In genomic region chr21:32392880-32393676, GRCh38 we compare ENCODE assay signal across 8 cellular contexts. TPM values are rescaled to one million over a fixed set of nuclear protein-coding genes. Genes with fewer than 3 reads are reported as not detected.
DNase-seq lines count a peak whose midpoint lies in the region; TF ChIP-seq lines count a peak whose summit lies in the region.

A gene with protein sequence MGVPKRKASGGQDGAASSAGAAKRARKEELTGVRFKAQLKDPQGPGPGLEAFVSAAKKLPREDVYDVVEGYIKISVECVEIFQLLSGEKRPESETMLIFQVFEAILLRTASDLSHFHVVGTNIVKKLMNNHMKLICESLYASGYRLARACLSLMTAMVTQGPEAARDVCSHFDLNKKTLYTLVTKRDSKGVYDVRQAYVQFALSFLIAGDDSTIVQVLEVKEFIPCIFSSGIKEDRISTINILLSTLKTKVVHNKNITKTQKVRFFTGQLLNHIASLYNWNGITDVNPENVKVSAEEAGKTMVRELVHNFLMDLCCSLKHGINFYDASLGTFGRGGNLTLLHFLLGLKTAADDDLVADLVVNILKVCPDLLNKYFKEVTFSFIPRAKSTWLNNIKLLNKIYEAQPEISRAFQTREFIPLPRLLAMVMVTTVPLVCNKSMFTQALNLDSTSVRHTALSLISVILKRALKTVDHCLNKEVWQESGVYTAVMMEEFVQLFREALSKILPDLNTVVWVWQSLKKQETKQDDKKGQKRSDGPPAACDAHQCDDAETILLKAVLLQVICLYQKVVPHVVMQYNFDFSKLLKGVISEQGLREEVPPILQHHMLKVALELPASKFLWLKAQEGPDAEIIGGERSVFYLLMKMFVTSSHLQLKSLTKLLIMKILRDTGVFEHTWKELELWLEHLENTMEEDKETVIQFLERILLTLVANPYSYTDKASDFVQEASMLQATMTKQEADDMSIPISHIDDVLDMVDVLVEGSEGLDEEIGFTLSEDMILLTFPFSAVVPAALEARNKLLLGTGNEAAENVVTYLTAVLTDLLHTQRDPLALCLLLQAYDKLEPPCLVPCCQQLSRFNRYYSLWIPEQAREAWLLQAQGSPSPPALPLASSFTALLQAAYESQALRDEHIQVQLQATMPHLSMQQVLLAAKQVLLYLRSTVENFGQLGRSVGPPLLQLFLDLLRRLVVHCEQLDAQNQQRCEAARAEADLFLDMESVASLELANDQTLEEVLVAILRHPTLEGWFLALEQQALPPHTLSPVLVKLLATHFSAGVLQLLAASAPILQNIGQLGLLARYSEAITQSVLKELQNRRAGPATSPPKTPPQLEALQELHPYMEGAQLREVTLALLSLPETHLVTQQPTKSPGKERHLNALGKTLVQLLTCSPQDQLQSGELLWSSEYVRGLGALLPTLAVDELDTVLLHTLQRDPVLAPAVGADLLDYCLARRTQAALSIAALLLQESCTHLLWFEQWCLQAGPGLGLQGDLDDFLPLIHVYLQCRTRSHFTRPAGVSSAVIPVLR (N-terminal part only) (minus strand): TSS chr21:32393012. CDS start chr21:32392910, 102 bp downstream.

- no peaks in the 10 kb centered on the region for H3K9me2 ChIP-seq in Loucy (replicated peaks; ENCODE audit: low read depth, low read length)
- no peaks in the 10 kb centered on the region for H3K9me2 ChIP-seq in neural cell (ENCODE audit: insufficient read depth, low read length)

- H3K36me3 ChIP-seq in Loucy (ENCODE audit: insufficient read depth, low read length) (no peaks in the 10 kb centered on the region), neural cell (ENCODE audit: insufficient read depth, low read length) (no peaks in the 10 kb centered on the region), stomach (peaks cover 0 to 12% (median 0%) of the 10 kb centered on the region in 4 donors)

- H4K20me1 ChIP-seq in Loucy (ENCODE audit: insufficient read depth, low read length, poor library complexity, severe bottlenecking) (no peaks in the 10 kb centered on the region), neural cell (ENCODE audit: insufficient read depth) (no peaks in the 10 kb centered on the region)

- H3K79me2 ChIP-seq in Loucy (ENCODE audit: insufficient read depth, low read length) (peaks cover 14% of the 10 kb centered on the region; the same call in 1 of the 2 replicates), neural cell (replicated peaks; ENCODE audit: insufficient read depth, low read length) (peaks cover 8% of the 10 kb centered on the region)

- no peaks in the 10 kb centered on the region for H3F3A ChIP-seq in Loucy (ENCODE audit: low read depth)
- H3F3A ChIP-seq in neural cell (ENCODE audit: insufficient read depth, low read length, poor library complexity, severe bottlenecking) = no peaks in the 10 kb centered on the region

- H3K9ac ChIP-seq in Loucy (ENCODE audit: low read depth, low read length, poor library complexity, severe bottlenecking) (peak within 1 kb of the TSS; percentile 60), neural cell (ENCODE audit: low read length) (peak within 1 kb of the TSS; percentile 46)

- WGBS in stomach, 5 donors = 2 to 10% (median 4%) methylated on average over 9 to 59 of the region's 59 CpGs

- H3K4me2 ChIP-seq in Loucy (ENCODE audit: low read depth, low read length, poor library complexity, severe bottlenecking) = peak within 1 kb of the TSS; percentile 90
- peak within 1 kb of the TSS; percentile 80 for H3K4me2 ChIP-seq in neural cell (ENCODE audit: low read length)

- no peak for TF ChIP-seq CTCF in Loucy (conservative IDR thresholded peaks at IDR 0.05; ENCODE audit: low read length)
- no peak for TF ChIP-seq CTCF in neural cell (IDR thresholded peaks at IDR 0.05; ENCODE audit: poor library complexity, severe bottlenecking)
- TF ChIP-seq CTCF in stomach (IDR thresholded peaks at IDR 0.05) = no peak

- H3K27ac ChIP-seq in neural cell (ENCODE audit: low read length) = peak within 1 kb of the TSS; percentile 47
- peak within 1 kb of the TSS; percentile 88 to 94 (median 90) for H3K27ac ChIP-seq in stomach

- peak; percentile 79 for TF ChIP-seq POLR2A in Raji (IDR thresholded peaks at IDR 0.05; ENCODE audit: insufficient read depth, low read depth, low read length)
- peak in 1 of 4 donors; percentile 27 for TF ChIP-seq POLR2A in stomach (IDR thresholded peaks at IDR 0.05)

- peaks cover 34% of the 10 kb centered on the region for H3K27me3 ChIP-seq in Loucy (ENCODE audit: insufficient read depth, low read length, poor library complexity, severe bottlenecking)
- no peaks in the 10 kb centered on the region for H3K27me3 ChIP-seq in neural cell (ENCODE audit: insufficient read depth, low read depth, low read length)
- H3K27me3 ChIP-seq in stomach = peaks cover 0 to 6% (median 0%) of the 10 kb centered on the region in 3 donors

- H3K4me1 ChIP-seq in Loucy (ENCODE audit: insufficient read depth, low read length, poor library complexity, severe bottlenecking) (no peaks in the 10 kb centered on the region), stomach (peaks cover 15 to 35% (median 25%) of the 10 kb centered on the region in 4 donors)

- H3K9me3 ChIP-seq in Loucy (ENCODE audit: insufficient read depth, low read depth, low read length) (no peaks in the 10 kb centered on the region), neural cell (ENCODE audit: low read length) (no peaks in the 10 kb centered on the region), stomach (no peaks in the 10 kb centered on the region)

- TF ChIP-seq EP300 in neural cell (conservative IDR thresholded peaks at IDR 0.05; ENCODE audit: poor library complexity, severe bottlenecking) (no peak), stomach (IDR thresholded peaks at IDR 0.05) (no peak)

- H2AFZ ChIP-seq in Loucy (ENCODE audit: low read length) = peak within 1 kb of the TSS; percentile 88; the same call in 1 of the 2 replicates
- H2AFZ ChIP-seq in neural cell (ENCODE audit: low read depth, low read length) = peak within 1 kb of the TSS; percentile 88

- DNase-seq in EL (peak; percentile 84), GOT3 (lab: John Stamatoyannopoulos, UW) (peak; percentile 65), fibroblast of the conjunctiva (ENCODE audit: low read depth) (peak; percentile 65), stomach (peak; percentile 93)
- DNase-seq in activated effector memory CD4-positive, alpha-beta T cell treated with anti-CD3 and anti-CD28 coated beads, Interleukin-2, amount 50 U/mL, for 16 hours = peak; percentile 98

- H3K4me3 ChIP-seq in Loucy (ENCODE audit: low read length, poor library complexity, severe bottlenecking) (peak within 1 kb of the TSS; percentile 83), neural cell (ENCODE audit: low read length) (peak within 1 kb of the TSS; percentile 97), stomach (peak within 1 kb of the TSS; percentile 98 to 100 (median 100))

- intact Hi-C loops in stomach (cut with DNase I; ENCODE audit: low total_unique reads) = loop anchor here (10.0 kb wide), 1 partner anchor 212 kb away; no protein-coding TSS in a partner anchor

- TF ChIP-seq RAD21 in neural cell (conservative IDR thresholded peaks at IDR 0.05) = no peak

TF ChIP-seq in neural cell, 6 proteins besides CTCF, POLR2A, EP300 and RAD21:
- TF ChIP-seq, protein P1, sequence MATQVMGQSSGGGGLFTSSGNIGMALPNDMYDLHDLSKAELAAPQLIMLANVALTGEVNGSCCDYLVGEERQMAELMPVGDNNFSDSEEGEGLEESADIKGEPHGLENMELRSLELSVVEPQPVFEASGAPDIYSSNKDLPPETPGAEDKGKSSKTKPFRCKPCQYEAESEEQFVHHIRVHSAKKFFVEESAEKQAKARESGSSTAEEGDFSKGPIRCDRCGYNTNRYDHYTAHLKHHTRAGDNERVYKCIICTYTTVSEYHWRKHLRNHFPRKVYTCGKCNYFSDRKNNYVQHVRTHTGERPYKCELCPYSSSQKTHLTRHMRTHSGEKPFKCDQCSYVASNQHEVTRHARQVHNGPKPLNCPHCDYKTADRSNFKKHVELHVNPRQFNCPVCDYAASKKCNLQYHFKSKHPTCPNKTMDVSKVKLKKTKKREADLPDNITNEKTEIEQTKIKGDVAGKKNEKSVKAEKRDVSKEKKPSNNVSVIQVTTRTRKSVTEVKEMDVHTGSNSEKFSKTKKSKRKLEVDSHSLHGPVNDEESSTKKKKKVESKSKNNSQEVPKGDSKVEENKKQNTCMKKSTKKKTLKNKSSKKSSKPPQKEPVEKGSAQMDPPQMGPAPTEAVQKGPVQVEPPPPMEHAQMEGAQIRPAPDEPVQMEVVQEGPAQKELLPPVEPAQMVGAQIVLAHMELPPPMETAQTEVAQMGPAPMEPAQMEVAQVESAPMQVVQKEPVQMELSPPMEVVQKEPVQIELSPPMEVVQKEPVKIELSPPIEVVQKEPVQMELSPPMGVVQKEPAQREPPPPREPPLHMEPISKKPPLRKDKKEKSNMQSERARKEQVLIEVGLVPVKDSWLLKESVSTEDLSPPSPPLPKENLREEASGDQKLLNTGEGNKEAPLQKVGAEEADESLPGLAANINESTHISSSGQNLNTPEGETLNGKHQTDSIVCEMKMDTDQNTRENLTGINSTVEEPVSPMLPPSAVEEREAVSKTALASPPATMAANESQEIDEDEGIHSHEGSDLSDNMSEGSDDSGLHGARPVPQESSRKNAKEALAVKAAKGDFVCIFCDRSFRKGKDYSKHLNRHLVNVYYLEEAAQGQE (IDR thresholded peaks at IDR 0.05; ENCODE audit: borderline replicate concordance) = no peak
- TF ChIP-seq POLR2AphosphoS5 (IDR thresholded peaks at IDR 0.05) (peak; percentile 65), TAF1 (IDR thresholded peaks at IDR 0.05; ENCODE audit: low read depth) (no peak), MXI1 (conservative IDR thresholded peaks at IDR 0.05; ENCODE audit: poor library complexity, severe bottlenecking) (peak; percentile 100), EZH2 (IDR thresholded peaks at IDR 0.05; ENCODE audit: borderline replicate concordance, insufficient read depth, low read length, poor library complexity, severe bottlenecking) (no peak), SMC3 (conservative IDR thresholded peaks at IDR 0.05; ENCODE audit: poor library complexity) (peak; percentile 65)

RNA-seq across cellular contexts. Expression of the gene that starts here (rescaled TPM):
- polyA plus RNA-seq in neural cell = 4.4 and 6.6 TPM in 2 replicates
- polyA minus RNA-seq in neural cell = 14.5 and 15.6 TPM in 2 replicates
- 10 to 100 TPM in 4 of 5 donors, 1 to 10 TPM in 1; 9.3 to 16.3 (median 15.4) TPM for total RNA-seq in stomach
- 1 to 10 TPM; 1.2 to 3.4 (median 1.9) TPM for polyA plus RNA-seq in stomach

Comparison
In these comparisons a context has a peak if more than half of its experiments do, and no peak if none do; other contexts are left out.
1. Peak in every context shown above with its lines: DNase-seq, H3K4me3 ChIP-seq and H3K27ac ChIP-seq.